ENCODE assay signal across 8 cellular contexts in the genomic region with DNA sequence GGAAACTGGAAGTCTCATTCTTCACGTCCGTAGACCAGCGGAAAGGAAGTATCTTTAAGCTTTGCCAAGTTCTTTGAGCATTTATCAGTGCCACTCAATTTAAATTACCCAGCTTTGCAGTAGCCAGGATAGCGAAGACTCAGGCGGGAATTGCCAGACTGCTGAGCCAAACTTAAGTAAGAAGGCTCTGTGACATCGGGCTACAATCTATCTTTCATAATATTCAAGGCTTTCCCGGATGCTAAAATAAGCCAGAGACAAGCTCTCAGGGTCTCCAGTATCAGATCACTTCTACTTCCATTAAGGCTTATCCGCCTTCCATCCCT. TPM values are rescaled to one million over a fixed set of nuclear protein-coding genes. Genes with fewer than 3 reads are reported as not detected.
DNase-seq lines count a peak whose midpoint lies in the region; ATAC-seq, FAIRE-seq and TF ChIP-seq lines count a peak whose summit lies in the region.

No MANE protein-coding gene starts in this region.

- H3K4ac ChIP-seq in H1 (replicated peaks; ENCODE audit: insufficient read length, low read depth, low read length) = no peak overlapping the region

- CTCF ChIA-PET in BJ (lab: Yijun Ruan, JAX) = no interaction called here
- CTCF ChIA-PET in H1 (lab: Charles Lee; ENCODE audit: partially characterized antibody) = interaction anchor here (0.6 kb wide), 1 partner anchor 353 kb away, joined by 3 read pairs; no protein-coding TSS in a partner anchor

- no peak overlapping the region for H2BK12ac ChIP-seq in H1 (ENCODE audit: low read depth, low read length)

- H3K9ac ChIP-seq in H1 (replicated peaks in 1 of 4; ENCODE audit: extremely low read depth in 1 of 4, low read depth in 3 of 4, low read length in 3 of 4) = peak overlapping the region; percentile 36 to 89 (median 62)

- no peaks in the 10 kb centered on the region for H3K23me2 ChIP-seq in H1 (ENCODE audit: low read depth, low read length)

- H4K5ac ChIP-seq in H1 (ENCODE audit: insufficient read length, low read depth, low read length) = no peak overlapping the region

- H4K91ac ChIP-seq in H1 (replicated peaks; ENCODE audit: insufficient read length, low read length) = no peak overlapping the region

- H3K4me3 Mint-ChIP-seq in nephron = peak overlapping the region; percentile 93 to 95 (median 95)

- no peak overlapping the region for H3K14ac ChIP-seq in H1 (ENCODE audit: insufficient read length)

- peaks cover 0 to 4% (median 0%) of the 10 kb centered on the region in 4 experiments; a peak in 2 of 7 replicates for H3K4me1 ChIP-seq in H1 (replicated peaks in 1 of 4; ENCODE audit: control insufficient read depth in 3 of 4, insufficient read depth in 4 of 4, low read length in 3 of 4)

- H3K36me3 Mint-ChIP-seq in nephron (ENCODE audit: low read depth) = peaks cover 4% of the 10 kb centered on the region

- no peak overlapping the region for H2BK5ac ChIP-seq in H1 (ENCODE audit: low read depth, low read length)

- no peak overlapping the region for H4K8ac ChIP-seq in H1 (ENCODE audit: extremely low read depth, insufficient read depth, low read length)

- peaks cover 0 to 25% of the 10 kb centered on the region in 2 experiments; a peak in 3 of 4 replicates for H3K79me2 ChIP-seq in H1 (ENCODE audit: control insufficient read depth in 1 of 2, insufficient read depth in 2 of 2, low read length in 2 of 2)

- H3K27me3 Mint-ChIP-seq in nephron (ENCODE audit: low read depth) = no peaks in the 10 kb centered on the region

- H3K27me3 ChIP-seq in BJ (ENCODE audit: control insufficient read depth, insufficient read depth, low read length) = no peaks in the 10 kb centered on the region
- peaks cover 0 to 1% (median 0%) of the 10 kb centered on the region in 4 experiments; a peak in 1 of 7 replicates for H3K27me3 ChIP-seq in H1 (replicated peaks in 1 of 4; ENCODE audit: control insufficient read depth in 3 of 4, extremely low read depth in 1 of 4, insufficient read depth in 3 of 4, low read length in 3 of 4)

- H2BK20ac ChIP-seq in H1 (ENCODE audit: low read length) = no peak overlapping the region

- no peak overlapping the region for H2AK5ac ChIP-seq in H1 (ENCODE audit: low read depth, low read length)

- no peak overlapping the region for H3K18ac ChIP-seq in H1 (ENCODE audit: extremely low read depth, low read length)

- no peaks in the 10 kb centered on the region for H3K36me3 ChIP-seq in BJ (ENCODE audit: control insufficient read depth, insufficient read depth, low read length)
- H3K36me3 ChIP-seq in H1 (ENCODE audit: control insufficient read depth in 2 of 4, insufficient read depth in 4 of 4, low read length in 3 of 4) = peaks cover 0 to 28% (median 7%) of the 10 kb centered on the region in 4 experiments; a peak in 5 of 8 replicates

- no peak for TF ChIP-seq RAD21 in H1 (IDR thresholded peaks at IDR 0.05 in 1 of 2, conservative IDR thresholded peaks at IDR 0.05 in 1 of 2; ENCODE audit: low read depth in 2 of 2, low read length in 2 of 2)

- TF ChIP-seq POLR2A in H1 (IDR thresholded peaks at IDR 0.05; ENCODE audit: control extremely low read depth in 1 of 2, low read depth in 2 of 2, low read length in 2 of 2) = no peak

- WGBS in H1 (ENCODE audit: extremely low coverage in 1 of 2, insufficient coverage in 1 of 2, insufficient read length in 1 of 2, insufficient replicate concordance in 2 of 2, low coverage in 1 of 2, low lambda C conversion rate in 2 of 2, missing lambda C conversion rate in 1 of 2), 2 experiments = 11% methylated on average over 8 of the region's 8 CpGs; no CpG with 5 or more reads in 1 of the 2 experiments

- H3K4me1 Mint-ChIP-seq in nephron = peaks cover 31% of the 10 kb centered on the region

- no peaks in the 10 kb centered on the region for H3K9me3 Mint-ChIP-seq in nephron

- ATAC-seq in GM21515 (IDR thresholded peaks at IDR 0.05; ENCODE audit: unreplicated experiment) = peak; percentile 18

- DNase-seq in BJ (ENCODE audit: low read depth) = no peak
- no peak for DNase-seq in LNCaP clone FGC (ENCODE audit: low read depth)
- DNase-seq in H1 (ENCODE audit: low read depth in 1 of 2, low spot score in 2 of 2) = peak in 1 of 2 experiments; percentile 48
- DNase-seq in NCI-H2171 treated with DMSO at 0.1 percent for 48 hours (lab: John Stamatoyannopoulos, UW) = no peak
- DNase-seq in islet precursor cell = no peak
- DNase-seq in mucosa of gallbladder (ENCODE audit: low spot score) = no peak

- H3K79me1 ChIP-seq in H1 (ENCODE audit: low read depth, low read length) = no peaks in the 10 kb centered on the region

- H3K4me3 ChIP-seq in BJ (ENCODE audit: low read depth, low read length) (peak overlapping the region; percentile 72), LNCaP clone FGC (ENCODE audit: low read depth, low read length) (peak overlapping the region; percentile 81), H1 (ENCODE audit: extremely low read depth in 1 of 4, insufficient read depth in 2 of 4, low read depth in 3 of 4, low read length in 4 of 4) (peak overlapping the region; percentile 90 to 94 (median 91))

- POLR2A ChIA-PET in BJ (lab: Charles Lee) = interaction anchor here (0.6 to 0.7 kb wide), 4 partner anchors 13 to 1328 kb away, joined by 4 to 19 read pairs (median 9); no protein-coding TSS in a partner anchor
- POLR2A ChIA-PET in H1 (lab: Charles Lee; ENCODE audit: partially characterized antibody) = interaction anchor here (0.7 to 1.7 kb wide), 11 partner anchors 9 to 189 kb away, joined by 3 to 5 read pairs (median 3); no protein-coding TSS in a partner anchor

- no peak overlapping the region for H2BK120ac ChIP-seq in H1 (replicated peaks; ENCODE audit: low read depth, low read length)

- H2BK15ac ChIP-seq in H1 (ENCODE audit: low read length) = no peak overlapping the region

- no peak overlapping the region for H3K56ac ChIP-seq in H1 (replicated peaks; ENCODE audit: insufficient read length, low read depth, low read length)

- peak overlapping the region; percentile 100 for H2AFZ ChIP-seq in H1 (ENCODE audit: low read length)

- no peak overlapping the region for H3K23ac ChIP-seq in H1 (ENCODE audit: insufficient read length)

- no peaks in the 10 kb centered on the region for H3K9me3 ChIP-seq in H1 (ENCODE audit: insufficient read depth in 2 of 2, low read depth in 1 of 2, low read length in 1 of 2)

- no peaks in the 10 kb centered on the region for H4K20me1 ChIP-seq in H1 (replicated peaks in 1 of 2; ENCODE audit: control insufficient read depth in 1 of 2, insufficient read depth in 2 of 2, low read length in 2 of 2)

- no peak for FAIRE-seq in H1 (lab: Jason Lieb, UNC)

- H3K4me2 ChIP-seq in H1 (ENCODE audit: insufficient read depth in 1 of 2, low read depth in 2 of 2, low read length in 2 of 2) = peak overlapping the region; percentile 67 to 68

- H3K27ac ChIP-seq in H1 (ENCODE audit: low read depth, low read length) = peak overlapping the region; percentile 67; the same call in 1 of the 2 replicates

- TF ChIP-seq CTCF in BJ (IDR thresholded peaks at IDR 0.05; ENCODE audit: insufficient read depth, low read depth, low read length) (no peak), LNCaP clone FGC (IDR thresholded peaks at IDR 0.05; ENCODE audit: control insufficient read depth, extremely low read depth, insufficient read depth) (no peak), H1 (IDR thresholded peaks at IDR 0.05; ENCODE audit: control extremely low read depth in 1 of 3, insufficient read depth in 1 of 3, low read depth in 1 of 3, low read length in 3 of 3) (no peak), nephron (IDR thresholded peaks at IDR 0.05; ENCODE audit: unreplicated experiment in 3 of 3) (no peak)

- TF ChIP-seq EP300 in H1 (IDR thresholded peaks at IDR 0.05; ENCODE audit: borderline replicate concordance in 1 of 2, low read depth in 2 of 2, low read length in 2 of 2) = no peak

- H3K27ac Mint-ChIP-seq in nephron = peak overlapping the region; percentile 91 to 96 (median 95)

TF ChIP-seq in H1, 55 proteins besides CTCF, POLR2A, EP300 and RAD21:
- TF ChIP-seq TEAD4 (IDR thresholded peaks at IDR 0.05; ENCODE audit: low read depth, low read length) (no peak), PHF8 (conservative IDR thresholded peaks at IDR 0.05; ENCODE audit: low read depth, low read length) (0 out of 2 replicates have a peak, but pooled peaks have one; percentile 6)

RNA-seq across cellular contexts. Expression of a gene that starts 0.4 kb away (rescaled TPM):
- polyA plus RNA-seq in BJ (2011; rRNA removed) (2.9 and 6.2 TPM in 2 replicates), H1 (2011; rRNA removed) (2.8 and 5.8 TPM in 2 replicates)
- 6.8 and 8.3 TPM in 2 replicates for polyA minus RNA-seq in BJ (2011; rRNA and poly(A)+ RNA removed)
- total RNA-seq in H1 (2021; fragmentation: NEBNext Ultra II Directional; extraction: Animal tissue kit (Norgen Biotek cat#: 25700)) = 19.1 and 19.2 TPM in 2 replicates
- 6.5 TPM for polyA plus RNA-seq in H1 (2011; cell fraction: cytosol; rRNA removed)
- polyA plus RNA-seq in H1 (2011; cell fraction: nucleus; rRNA removed) = 5.2 TPM
- 6.9 to 12.7 TPM (median 7.8 TPM) in 4 replicates for polyA plus RNA-seq in H1 (2012, experiment 1 of 2)
- polyA plus RNA-seq in H1 (2012, experiment 2 of 2) = 0.49 TPM
- polyA plus RNA-seq in H1 (2013, experiment 1 of 2) = 11.1 TPM
- 9.9 TPM for polyA plus RNA-seq in H1 (2013, experiment 2 of 2)
- polyA minus RNA-seq in H1 (2011; rRNA and poly(A)+ RNA removed) = 22.7 and 34.3 TPM in 2 replicates
- 16.7 TPM for polyA minus RNA-seq in H1 (2011; cell fraction: cytosol; rRNA and poly(A)+ RNA removed)
- polyA minus RNA-seq in H1 (2011; cell fraction: nucleus; rRNA and poly(A)+ RNA removed) = 57.9 TPM
- total RNA-seq in mucosa of gallbladder = 0.83 TPM

Comparison
In these comparisons a context has a peak if more than half of its experiments do, and no peak if none do; other contexts are left out.
1. RNA of a gene that starts 0.4 kb away (total RNA-seq): 19.1 to 19.2 TPM in H1; 0.83 TPM in mucosa of gallbladder (single experiment); every median in the first group is over 10 times any median in the second.
2. Peak in every context shown above with its lines, with median percentiles within 50 percentile points of each other: H3K4me3 ChIP-seq.